Comparison of ENCODE assay signal across 10 cellular contexts in genomic region chr16:50719401-50720337, GRCh38. TPM values are rescaled to one million over a fixed set of nuclear protein-coding genes. Genes with fewer than 3 reads are reported as not detected.
DNase-seq lines count a peak whose midpoint lies in the region; ATAC-seq and TF ChIP-seq lines count a peak whose summit lies in the region.
"Had no signal": no experiment of that assay in that cellular context is flagged by ENCODE, and none has a peak within 500 bp of the region (broad histone marks: within the 10 kb centered on the region; RNA-seq: fewer than 3 reads in every experiment).

No MANE protein-coding gene starts in this region.

- no peak overlapping the region for H2AFZ ChIP-seq in smooth muscle cell (ENCODE audit: low read depth)

- H3K36me3 ChIP-seq in NT2/D1 (ENCODE audit: insufficient read depth, insufficient read length, low read length) (no peaks in the 10 kb centered on the region), endodermal cell (ENCODE audit: control insufficient read depth, insufficient read depth, low read length) (no peaks in the 10 kb centered on the region), smooth muscle cell (ENCODE audit: low read depth) (no peaks in the 10 kb centered on the region)

- H3K4me3 ChIP-seq in NT2/D1 (ENCODE audit: insufficient read length, low read depth) (no peak overlapping the region), endodermal cell (ENCODE audit: low read length) (no peak overlapping the region), smooth muscle cell (no peak overlapping the region)

- CTCF ChIA-PET in activated CD4-positive, alpha-beta T cell treated with anti-CD3 and anti-CD28 coated beads for 36 hours (lab: Charles Lee): interaction anchor here (0.6 to 1.9 kb wide), 8 partner anchors 8 to 70 kb away, joined by 3 to 8 read pairs (median 4); no protein-coding TSS in a partner anchor

- 69 to 84% methylated on average over 2 to 20 of the region's 20 CpGs for WGBS in endodermal cell (ENCODE audit: insufficient coverage in 1 of 2, insufficient read length in 1 of 2), 2 experiments
- 82% methylated on average over 20 of the region's 20 CpGs for WGBS in smooth muscle cell (ENCODE audit: low lambda C conversion rate)

- H3K4me3 Mint-ChIP-seq in activated CD4-positive, alpha-beta T cell treated with anti-CD3 and anti-CD28 coated beads for 36 hours: no peak overlapping the region
- no peak overlapping the region for H3K4me3 Mint-ChIP-seq in endodermal cell

- no peaks in the 10 kb centered on the region for H3K27me3 ChIP-seq in NT2/D1 (ENCODE audit: insufficient read depth, insufficient read length)
- H3K27me3 ChIP-seq in endodermal cell (ENCODE audit: control insufficient read depth, insufficient read depth, low read length, poor library complexity, severe bottlenecking): no peaks in the 10 kb centered on the region
- H3K27me3 ChIP-seq in smooth muscle cell (ENCODE audit: low read depth): no peaks in the 10 kb centered on the region

- H3K27ac ChIP-seq in endodermal cell (ENCODE audit: low read depth, low read length): no peak overlapping the region
- H3K27ac ChIP-seq in smooth muscle cell (ENCODE audit: low read depth): peak overlapping the region; percentile 28

- peaks cover 18% of the 10 kb centered on the region for H3K36me3 Mint-ChIP-seq in activated CD4-positive, alpha-beta T cell treated with anti-CD3 and anti-CD28 coated beads for 36 hours (ENCODE audit: low read depth)
- no peaks in the 10 kb centered on the region for H3K36me3 Mint-ChIP-seq in endodermal cell (ENCODE audit: low read depth)

- peaks cover 45% of the 10 kb centered on the region for H3K4me1 Mint-ChIP-seq in activated CD4-positive, alpha-beta T cell treated with anti-CD3 and anti-CD28 coated beads for 36 hours
- peaks cover 18% of the 10 kb centered on the region for H3K4me1 Mint-ChIP-seq in endodermal cell

- DNase-seq in activated CD4-positive, alpha-beta T cell treated with anti-CD3 and anti-CD28 coated beads for 36 hours: peak; percentile 30
- no peak for DNase-seq in activated CD4-positive, alpha-beta T cell treated with anti-CD3 and anti-CD28 coated beads for 4 hours
- DNase-seq in NT2/D1 (ENCODE audit: low read depth, low spot score): peak; percentile 15
- DNase-seq in endodermal cell: peak; percentile 74
- no peak for DNase-seq in smooth muscle cell (lab: John Stamatoyannopoulos, UW; ENCODE audit: unreplicated experiment)
- no peak for DNase-seq in SIG-M5 (lab: John Stamatoyannopoulos, UW)
- DNase-seq in GM03348 (ENCODE audit: low spot score): no peak
- no peak for DNase-seq in activated CD4-positive, CD25-positive, alpha-beta regulatory T cell (lab: John Stamatoyannopoulos, UW)
- DNase-seq: NCI-H1436 had no signal

- H3K27ac Mint-ChIP-seq in activated CD4-positive, alpha-beta T cell treated with anti-CD3 and anti-CD28 coated beads for 36 hours: no peak overlapping the region
- H3K27ac Mint-ChIP-seq in endodermal cell: peak overlapping the region; percentile 37

- POLR2A ChIA-PET in activated CD4-positive, alpha-beta T cell treated with anti-CD3 and anti-CD28 coated beads for 36 hours (lab: Charles Lee): no interaction called here

- no peak overlapping the region for H3K4me2 ChIP-seq in smooth muscle cell

- H4K20me1 ChIP-seq in smooth muscle cell (ENCODE audit: low read depth): no peaks in the 10 kb centered on the region

- 0 out of 2 replicates have a peak, but pooled peaks cover 4% of the 10 kb centered on the region for H3K9me3 ChIP-seq in NT2/D1 (ENCODE audit: insufficient read depth, low read length)
- no peaks in the 10 kb centered on the region for H3K9me3 ChIP-seq in endodermal cell (ENCODE audit: control insufficient read depth, low read length)
- no peaks in the 10 kb centered on the region for H3K9me3 ChIP-seq in smooth muscle cell (replicated peaks; ENCODE audit: low read depth)

- TF ChIP-seq CTCF in endodermal cell (conservative IDR thresholded peaks at IDR 0.05): peak; percentile 64
- TF ChIP-seq CTCF in smooth muscle cell (IDR thresholded peaks at IDR 0.05; ENCODE audit: borderline replicate concordance, insufficient read depth, poor library complexity, severe bottlenecking): no peak

- no peaks in the 10 kb centered on the region for H3F3A ChIP-seq in smooth muscle cell (ENCODE audit: low read depth)

- intact Hi-C loops in activated CD4-positive, alpha-beta T cell treated with anti-CD3 and anti-CD28 coated beads for 36 hours (cut with DNase I, micrococcal nuclease): no loop called here

- H3K4me1 ChIP-seq in NT2/D1 (ENCODE audit: insufficient read depth, insufficient read length): peaks cover 4% of the 10 kb centered on the region
- peaks cover 2% of the 10 kb centered on the region for H3K4me1 ChIP-seq in endodermal cell (ENCODE audit: control insufficient read depth, insufficient read depth, low read length)
- no peaks in the 10 kb centered on the region for H3K4me1 ChIP-seq in smooth muscle cell (ENCODE audit: low read depth)

- H3K27me3 Mint-ChIP-seq in activated CD4-positive, alpha-beta T cell treated with anti-CD3 and anti-CD28 coated beads for 36 hours: no peaks in the 10 kb centered on the region
- no peaks in the 10 kb centered on the region for H3K27me3 Mint-ChIP-seq in endodermal cell (ENCODE audit: insufficient read depth)

- no peak overlapping the region for H3K9ac ChIP-seq in NT2/D1 (ENCODE audit: insufficient read length, low read depth)
- no peak overlapping the region for H3K9ac ChIP-seq in endodermal cell (ENCODE audit: extremely low read depth, low read length, poor library complexity, severe bottlenecking)
- no peak overlapping the region for H3K9ac ChIP-seq in smooth muscle cell (ENCODE audit: low read depth)

- H3K79me2 ChIP-seq in smooth muscle cell (ENCODE audit: low read depth): no peaks in the 10 kb centered on the region

- peak; percentile 53 for ATAC-seq in activated CD4-positive, alpha-beta T cell treated with anti-CD3 and anti-CD28 coated beads for 36 hours

- peaks cover 13% of the 10 kb centered on the region for H3K9me3 Mint-ChIP-seq in activated CD4-positive, alpha-beta T cell treated with anti-CD3 and anti-CD28 coated beads for 36 hours (ENCODE audit: low read depth)
- H3K9me3 Mint-ChIP-seq in endodermal cell: peaks cover 5% of the 10 kb centered on the region

RNA-seq across cellular contexts. Expression of gene CYLD, which starts 22.2 kb away (rescaled TPM):
- 10 to 100 TPM; 72.4 to 92.8 TPM for total RNA-seq in activated CD4-positive, alpha-beta T cell treated with anti-CD3 and anti-CD28 coated beads for 36 hours
- total RNA-seq in endodermal cell: 10 to 100 TPM; 12.7 TPM
- polyA plus RNA-seq in endodermal cell (2013, experiment 1 of 2): 8.7 TPM
- 9.2 TPM for polyA plus RNA-seq in endodermal cell (2013, experiment 2 of 2)
- 13.8 and 33.3 TPM in 2 replicates for total RNA-seq in smooth muscle cell
- polyA plus RNA-seq in smooth muscle cell: 10.2 and 11.3 TPM in 2 replicates

RNA-seq across cellular contexts. Expression of gene NOD2, which starts 26.3 kb away (rescaled TPM):
- total RNA-seq in activated CD4-positive, alpha-beta T cell treated with anti-CD3 and anti-CD28 coated beads for 36 hours: 1 to 10 TPM; 6.6 to 9.3 TPM
- under 1 TPM; 0.33 to 0.42 TPM for total RNA-seq in endodermal cell
- polyA plus RNA-seq in endodermal cell (2013, experiment 1 of 2): 0.21 TPM
- polyA plus RNA-seq in endodermal cell (2013, experiment 2 of 2): 0.12 TPM
- 0.63 and 0.90 TPM in 2 replicates for total RNA-seq in smooth muscle cell
- polyA plus RNA-seq in smooth muscle cell: 0.56 TPM in 1 of 2 replicates, not detected in the other

RNA-seq across cellular contexts. Expression of gene SNX20, which starts 38.6 kb away (rescaled TPM):
- total RNA-seq in activated CD4-positive, alpha-beta T cell treated with anti-CD3 and anti-CD28 coated beads for 36 hours: 10 to 100 TPM; 43.3 to 48.9 TPM
- not detected for total RNA-seq in endodermal cell
- polyA plus RNA-seq in endodermal cell (2013, experiment 1 of 2): not detected
- polyA plus RNA-seq in endodermal cell (2013, experiment 2 of 2): not detected
- total RNA-seq in smooth muscle cell: not detected in 2 replicates
- not detected in 2 replicates for polyA plus RNA-seq in smooth muscle cell
- total RNA-seq: cerebellum had no signal

Comparison
In these comparisons a context has a peak if more than half of its experiments do, and no peak if none do; other contexts are left out.
1. DNase-seq: peak in activated CD4-positive, alpha-beta T cell treated with anti-CD3 and anti-CD28 coated beads for 36 hours (single experiment), NT2/D1 (single experiment) and endodermal cell (single experiment); none in activated CD4-positive, alpha-beta T cell treated with anti-CD3 and anti-CD28 coated beads for 4 hours (0 of 2), smooth muscle cell (single experiment), SIG-M5 (single experiment), GM03348 (single experiment) and activated CD4-positive, CD25-positive, alpha-beta regulatory T cell (0 of 4).
2. RNA of gene SNX20, which starts 38.6 kb away (total RNA-seq): 43.3 to 48.9 TPM in activated CD4-positive, alpha-beta T cell treated with anti-CD3 and anti-CD28 coated beads for 36 hours; not detected in endodermal cell and not detected in smooth muscle cell; every median in the first group is over 10 times any median in the second.